20 cellular contexts compared by ENCODE assay signal in genomic region chr2:211344289-211344688, GRCh38.
A peak's percentile ranks its signal among the peaks of the same experiment; 100 is the strongest.
DNase-seq lines count a peak whose midpoint lies in the region; ATAC-seq, FAIRE-seq and TF ChIP-seq lines count a peak whose summit lies in the region.
"Had no signal": no experiment of that assay in that cellular context is flagged by ENCODE, and none has a peak within 500 bp of the region (broad histone marks: within the 10 kb centered on the region; RNA-seq: fewer than 3 reads in every experiment).

No MANE protein-coding gene starts in this region.

- no peak overlapping the region for H3K9ac ChIP-seq in H1 (replicated peaks in 1 of 4; ENCODE audit: extremely low read depth in 1 of 4, low read depth in 3 of 4, low read length in 3 of 4)

- H3K79me1 ChIP-seq in H1 (ENCODE audit: low read depth, low read length): no peaks in the 10 kb centered on the region

- H3K56ac ChIP-seq in H1 (replicated peaks; ENCODE audit: insufficient read length, low read depth, low read length): no peak overlapping the region

- POLR2A ChIA-PET in RWPE1 (lab: Yijun Ruan, JAX; ENCODE audit: low non-redundant PET) (no interaction called here), H1 (lab: Charles Lee; ENCODE audit: partially characterized antibody) (no interaction called here)

- ATAC-seq in HG03378 (IDR thresholded peaks at IDR 0.05; ENCODE audit: unreplicated experiment) (no peak), GM21390 (IDR thresholded peaks at IDR 0.05; ENCODE audit: unreplicated experiment) (no peak)
- ATAC-seq: GM12878 had no signal

- H4K91ac ChIP-seq in H1 (replicated peaks; ENCODE audit: insufficient read length, low read length): no peak overlapping the region

- no peak overlapping the region for H3K4me3 ChIP-seq in H1 (ENCODE audit: extremely low read depth in 1 of 4, insufficient read depth in 2 of 4, low read depth in 3 of 4, low read length in 4 of 4)
- H3K4me3 ChIP-seq in osteoblast (ENCODE audit: insufficient read depth, low read length): no peak overlapping the region
- H3K4me3 ChIP-seq: GM12878, HAP-1 had no signal

- H3K79me2 ChIP-seq in H1 (ENCODE audit: control insufficient read depth in 1 of 2, insufficient read depth in 2 of 2, low read length in 2 of 2) (no peaks in the 10 kb centered on the region), osteoblast (ENCODE audit: insufficient read depth, low read length) (no peaks in the 10 kb centered on the region)

- 0 out of 2 replicates have a peak overlapping the region, but pooled peaks have one; percentile 29 for H3K18ac ChIP-seq in H1 (ENCODE audit: extremely low read depth, low read length)

- peak overlapping the region; percentile 15; the same call in 1 of the 2 replicates for H2BK20ac ChIP-seq in H1 (ENCODE audit: low read length)

- H4K20me1 ChIP-seq in H1 (replicated peaks in 1 of 2; ENCODE audit: control insufficient read depth in 1 of 2, insufficient read depth in 2 of 2, low read length in 2 of 2) (no peaks in the 10 kb centered on the region), osteoblast (ENCODE audit: insufficient read depth, low read length) (no peaks in the 10 kb centered on the region)

- H3K4me2 ChIP-seq in H1 (ENCODE audit: insufficient read depth in 1 of 2, low read depth in 2 of 2, low read length in 2 of 2) (no peak overlapping the region), osteoblast (ENCODE audit: insufficient read depth, low read length) (no peak overlapping the region)

- no peak overlapping the region for H3K23ac ChIP-seq in H1 (ENCODE audit: insufficient read length)

- FAIRE-seq in H1 (lab: Jason Lieb, UNC): no peak
- FAIRE-seq: D721Med, GM12878, GM18507, H54 had no signal

- no peak overlapping the region for H4K8ac ChIP-seq in H1 (ENCODE audit: extremely low read depth, insufficient read depth, low read length)

- H3K27me3 ChIP-seq in H1 (replicated peaks in 1 of 4; ENCODE audit: control insufficient read depth in 3 of 4, extremely low read depth in 1 of 4, insufficient read depth in 3 of 4, low read length in 3 of 4): no peaks in the 10 kb centered on the region
- H3K27me3 ChIP-seq in osteoblast (ENCODE audit: insufficient read depth, low read length): no peaks in the 10 kb centered on the region

- H3K4me1 ChIP-seq in H1 (replicated peaks in 1 of 4; ENCODE audit: control insufficient read depth in 3 of 4, insufficient read depth in 4 of 4, low read length in 3 of 4): peaks cover 0 to 9% (median 2%) of the 10 kb centered on the region in 4 experiments; a peak in 3 of 7 replicates
- no peaks in the 10 kb centered on the region for H3K4me1 ChIP-seq in osteoblast (ENCODE audit: insufficient read depth, low read length)
- H3K4me1 ChIP-seq: Caco-2, HAP-1 had no signal

- TF ChIP-seq POLR2A in H1 (IDR thresholded peaks at IDR 0.05; ENCODE audit: control extremely low read depth in 1 of 2, low read depth in 2 of 2, low read length in 2 of 2): no peak

- H3K14ac ChIP-seq in H1 (ENCODE audit: insufficient read length): no peak overlapping the region

- H3K36me3 ChIP-seq in H1 (ENCODE audit: control insufficient read depth in 2 of 4, insufficient read depth in 4 of 4, low read length in 3 of 4) (no peaks in the 10 kb centered on the region), osteoblast (ENCODE audit: insufficient read depth, low read length) (no peaks in the 10 kb centered on the region)
- H3K36me3 ChIP-seq: HAP-1 had no signal

- H2AFZ ChIP-seq in H1 (ENCODE audit: low read length) (no peak overlapping the region), osteoblast (ENCODE audit: low read length) (no peak overlapping the region)

- no peak overlapping the region for H2BK12ac ChIP-seq in H1 (ENCODE audit: low read depth, low read length)

- TF ChIP-seq CTCF in RWPE1 (conservative IDR thresholded peaks at IDR 0.05; ENCODE audit: low read depth) (no peak), H1 (IDR thresholded peaks at IDR 0.05; ENCODE audit: control extremely low read depth in 1 of 3, insufficient read depth in 1 of 3, low read depth in 1 of 3, low read length in 3 of 3) (no peak), osteoblast (IDR thresholded peaks at IDR 0.05; ENCODE audit: extremely low read depth, low read depth, low read length) (no peak)

- TF ChIP-seq EP300 in H1 (IDR thresholded peaks at IDR 0.05; ENCODE audit: borderline replicate concordance in 1 of 2, low read depth in 2 of 2, low read length in 2 of 2): no peak

- H3K9me3 ChIP-seq in H1 (ENCODE audit: insufficient read depth in 2 of 2, low read depth in 1 of 2, low read length in 1 of 2) (no peaks in the 10 kb centered on the region), osteoblast (ENCODE audit: low read depth, low read length) (no peaks in the 10 kb centered on the region)
- H3K9me3 ChIP-seq: Caco-2, HAP-1 had no signal

- H3K4ac ChIP-seq in H1 (replicated peaks; ENCODE audit: insufficient read length, low read depth, low read length): no peak overlapping the region

- H3K27ac ChIP-seq in RWPE1: no peak overlapping the region
- no peak overlapping the region for H3K27ac ChIP-seq in H1 (ENCODE audit: low read depth, low read length)
- H3K27ac ChIP-seq in osteoblast (ENCODE audit: low read depth, low read length): no peak overlapping the region

- H2BK120ac ChIP-seq in H1 (replicated peaks; ENCODE audit: low read depth, low read length): no peak overlapping the region

- no peaks in the 10 kb centered on the region for H3K23me2 ChIP-seq in H1 (ENCODE audit: low read depth, low read length)

- no peak for TF ChIP-seq RAD21 in H1 (IDR thresholded peaks at IDR 0.05 in 1 of 2, conservative IDR thresholded peaks at IDR 0.05 in 1 of 2; ENCODE audit: low read depth in 2 of 2, low read length in 2 of 2)

- H2BK5ac ChIP-seq in H1 (ENCODE audit: low read depth, low read length): no peak overlapping the region

- CTCF ChIA-PET in RWPE1 (lab: Yijun Ruan, JAX): no interaction called here
- CTCF ChIA-PET in H1 (lab: Charles Lee; ENCODE audit: partially characterized antibody): interaction anchor here (1.3 kb wide), 1 partner anchor 46 kb away, joined by 4 read pairs; no protein-coding TSS in a partner anchor

- peak; percentile 2 for DNase-seq in RWPE1 (ENCODE audit: low spot score)
- no peak for DNase-seq in H1 (ENCODE audit: low read depth in 1 of 2, low spot score in 2 of 2)
- DNase-seq in kidney tubule cell (ENCODE audit: low spot score): peak; percentile 44
- peak; percentile 8 for DNase-seq in osteoblast (ENCODE audit: insufficient read length, low spot score, missing footprints)
- no peak for DNase-seq in COR-L47 (lab: John Stamatoyannopoulos, UW)
- DNase-seq: C1 segment of cervical spinal cord; Caco-2; CD4-positive, alpha-beta memory T cell; DMS 273 treated with DMSO at 0.1 percent for 48 hours; DMS79; EL; GDM1; HFFc6 had no signal

- no peak overlapping the region for H2BK15ac ChIP-seq in H1 (ENCODE audit: low read length)

- H4K5ac ChIP-seq in H1 (ENCODE audit: insufficient read length, low read depth, low read length): no peak overlapping the region

- no peak overlapping the region for H2AK5ac ChIP-seq in H1 (ENCODE audit: low read depth, low read length)

TF ChIP-seq in H1, 55 proteins besides CTCF, POLR2A, EP300 and RAD21:
- TF ChIP-seq, protein P1, sequence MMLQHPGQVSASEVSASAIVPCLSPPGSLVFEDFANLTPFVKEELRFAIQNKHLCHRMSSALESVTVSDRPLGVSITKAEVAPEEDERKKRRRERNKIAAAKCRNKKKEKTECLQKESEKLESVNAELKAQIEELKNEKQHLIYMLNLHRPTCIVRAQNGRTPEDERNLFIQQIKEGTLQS (IDR thresholded peaks at IDR 0.05; ENCODE audit: insufficient read depth, low read depth, low read length): no peak
- TF ChIP-seq CREB1 (IDR thresholded peaks at IDR 0.05) (no peak), JUN (IDR thresholded peaks at IDR 0.05; ENCODE audit: low read depth, low read length) (no peak), RNF2 (IDR thresholded peaks at IDR 0.05; ENCODE audit: borderline replicate concordance, low read depth, low read length, missing control alignments, poor library complexity, severe bottlenecking) (no peak), TEAD4 (IDR thresholded peaks at IDR 0.05; ENCODE audit: low read depth, low read length) (no peak), GTF2F1 (IDR thresholded peaks at IDR 0.05; ENCODE audit: borderline replicate concordance, low read depth, low read length) (no peak), JUND (IDR thresholded peaks at IDR 0.05; ENCODE audit: low read length) (no peak), SP2 (IDR thresholded peaks at IDR 0.05; ENCODE audit: low read length) (no peak), CBX5 (IDR thresholded peaks at IDR 0.05; ENCODE audit: low read depth, low read length) (no peak), PHF8 (conservative IDR thresholded peaks at IDR 0.05; ENCODE audit: low read depth, low read length) (no peak)

Comparison
In these comparisons a context has a peak if more than half of its experiments do, and no peak if none do; other contexts are left out.
1. DNase-seq: peak in RWPE1 (single experiment), kidney tubule cell (single experiment) and osteoblast (single experiment); none in H1 (0 of 2) and COR-L47 (single experiment).